Comparison of ENCODE assay signal across 1 cellular context in genomic region chr2:75710577-75711253, GRCh38.
A peak's percentile ranks its signal among the peaks of the same experiment; 100 is the strongest.
TF ChIP-seq lines count a peak whose summit lies in the region.

Gene GCFC2, minus strand, starts transcription at chr2:75710915. Its CDS starts 60 bp downstream, at chr2:75710855.

TF ChIP-seq in K562, 482 proteins besides CTCF, POLR2A, EP300 and RAD21 (continued from another document and continues in another):
- TF ChIP-seq, protein P1, sequence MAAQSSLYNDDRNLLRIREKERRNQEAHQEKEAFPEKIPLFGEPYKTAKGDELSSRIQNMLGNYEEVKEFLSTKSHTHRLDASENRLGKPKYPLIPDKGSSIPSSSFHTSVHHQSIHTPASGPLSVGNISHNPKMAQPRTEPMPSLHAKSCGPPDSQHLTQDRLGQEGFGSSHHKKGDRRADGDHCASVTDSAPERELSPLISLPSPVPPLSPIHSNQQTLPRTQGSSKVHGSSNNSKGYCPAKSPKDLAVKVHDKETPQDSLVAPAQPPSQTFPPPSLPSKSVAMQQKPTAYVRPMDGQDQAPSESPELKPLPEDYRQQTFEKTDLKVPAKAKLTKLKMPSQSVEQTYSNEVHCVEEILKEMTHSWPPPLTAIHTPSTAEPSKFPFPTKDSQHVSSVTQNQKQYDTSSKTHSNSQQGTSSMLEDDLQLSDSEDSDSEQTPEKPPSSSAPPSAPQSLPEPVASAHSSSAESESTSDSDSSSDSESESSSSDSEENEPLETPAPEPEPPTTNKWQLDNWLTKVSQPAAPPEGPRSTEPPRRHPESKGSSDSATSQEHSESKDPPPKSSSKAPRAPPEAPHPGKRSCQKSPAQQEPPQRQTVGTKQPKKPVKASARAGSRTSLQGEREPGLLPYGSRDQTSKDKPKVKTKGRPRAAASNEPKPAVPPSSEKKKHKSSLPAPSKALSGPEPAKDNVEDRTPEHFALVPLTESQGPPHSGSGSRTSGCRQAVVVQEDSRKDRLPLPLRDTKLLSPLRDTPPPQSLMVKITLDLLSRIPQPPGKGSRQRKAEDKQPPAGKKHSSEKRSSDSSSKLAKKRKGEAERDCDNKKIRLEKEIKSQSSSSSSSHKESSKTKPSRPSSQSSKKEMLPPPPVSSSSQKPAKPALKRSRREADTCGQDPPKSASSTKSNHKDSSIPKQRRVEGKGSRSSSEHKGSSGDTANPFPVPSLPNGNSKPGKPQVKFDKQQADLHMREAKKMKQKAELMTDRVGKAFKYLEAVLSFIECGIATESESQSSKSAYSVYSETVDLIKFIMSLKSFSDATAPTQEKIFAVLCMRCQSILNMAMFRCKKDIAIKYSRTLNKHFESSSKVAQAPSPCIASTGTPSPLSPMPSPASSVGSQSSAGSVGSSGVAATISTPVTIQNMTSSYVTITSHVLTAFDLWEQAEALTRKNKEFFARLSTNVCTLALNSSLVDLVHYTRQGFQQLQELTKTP (IDR thresholded peaks at IDR 0.05; ENCODE audit: low read depth in 1 of 2, partially characterized antibody in 2 of 2), result no peak
- TF ChIP-seq USF2 (CRISPR knock-in tag; IDR thresholded peaks at IDR 0.05), result 0 out of 2 replicates have a peak, but pooled peaks have one; percentile 11
- TF ChIP-seq, protein P2, sequence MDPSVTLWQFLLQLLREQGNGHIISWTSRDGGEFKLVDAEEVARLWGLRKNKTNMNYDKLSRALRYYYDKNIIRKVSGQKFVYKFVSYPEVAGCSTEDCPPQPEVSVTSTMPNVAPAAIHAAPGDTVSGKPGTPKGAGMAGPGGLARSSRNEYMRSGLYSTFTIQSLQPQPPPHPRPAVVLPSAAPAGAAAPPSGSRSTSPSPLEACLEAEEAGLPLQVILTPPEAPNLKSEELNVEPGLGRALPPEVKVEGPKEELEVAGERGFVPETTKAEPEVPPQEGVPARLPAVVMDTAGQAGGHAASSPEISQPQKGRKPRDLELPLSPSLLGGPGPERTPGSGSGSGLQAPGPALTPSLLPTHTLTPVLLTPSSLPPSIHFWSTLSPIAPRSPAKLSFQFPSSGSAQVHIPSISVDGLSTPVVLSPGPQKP (CRISPR knock-in tag; IDR thresholded peaks at IDR 0.05), result peak; percentile 56; the same call in 1 of the 2 replicates
- TF ChIP-seq ZNF592 (IDR thresholded peaks at IDR 0.05), result peak; percentile 77; the same call in 1 of the 2 replicates
- peak; percentile 69 for TF ChIP-seq BHLHE40 (IDR thresholded peaks at IDR 0.05; ENCODE audit: low read length)
- peak; percentile 89 for TF ChIP-seq MTA3 (IDR thresholded peaks at IDR 0.05; ENCODE audit: borderline replicate concordance)
- TF ChIP-seq, protein P3, sequence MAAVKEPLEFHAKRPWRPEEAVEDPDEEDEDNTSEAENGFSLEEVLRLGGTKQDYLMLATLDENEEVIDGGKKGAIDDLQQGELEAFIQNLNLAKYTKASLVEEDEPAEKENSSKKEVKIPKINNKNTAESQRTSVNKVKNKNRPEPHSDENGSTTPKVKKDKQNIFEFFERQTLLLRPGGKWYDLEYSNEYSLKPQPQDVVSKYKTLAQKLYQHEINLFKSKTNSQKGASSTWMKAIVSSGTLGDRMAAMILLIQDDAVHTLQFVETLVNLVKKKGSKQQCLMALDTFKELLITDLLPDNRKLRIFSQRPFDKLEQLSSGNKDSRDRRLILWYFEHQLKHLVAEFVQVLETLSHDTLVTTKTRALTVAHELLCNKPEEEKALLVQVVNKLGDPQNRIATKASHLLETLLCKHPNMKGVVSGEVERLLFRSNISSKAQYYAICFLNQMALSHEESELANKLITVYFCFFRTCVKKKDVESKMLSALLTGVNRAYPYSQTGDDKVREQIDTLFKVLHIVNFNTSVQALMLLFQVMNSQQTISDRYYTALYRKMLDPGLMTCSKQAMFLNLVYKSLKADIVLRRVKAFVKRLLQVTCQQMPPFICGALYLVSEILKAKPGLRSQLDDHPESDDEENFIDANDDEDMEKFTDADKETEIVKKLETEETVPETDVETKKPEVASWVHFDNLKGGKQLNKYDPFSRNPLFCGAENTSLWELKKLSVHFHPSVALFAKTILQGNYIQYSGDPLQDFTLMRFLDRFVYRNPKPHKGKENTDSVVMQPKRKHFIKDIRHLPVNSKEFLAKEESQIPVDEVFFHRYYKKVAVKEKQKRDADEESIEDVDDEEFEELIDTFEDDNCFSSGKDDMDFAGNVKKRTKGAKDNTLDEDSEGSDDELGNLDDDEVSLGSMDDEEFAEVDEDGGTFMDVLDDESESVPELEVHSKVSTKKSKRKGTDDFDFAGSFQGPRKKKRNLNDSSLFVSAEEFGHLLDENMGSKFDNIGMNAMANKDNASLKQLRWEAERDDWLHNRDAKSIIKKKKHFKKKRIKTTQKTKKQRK (IDR thresholded peaks at IDR 0.05; ENCODE audit: borderline replicate concordance, low read depth, low read length), result no peak
- TF ChIP-seq CBX3 (IDR thresholded peaks at IDR 0.05; ENCODE audit: borderline replicate concordance in 1 of 2, low read length in 2 of 2), result peak in 1 of 2 experiments; percentile 77; a peak in 2 of 3 replicates
- TF ChIP-seq, protein P4, sequence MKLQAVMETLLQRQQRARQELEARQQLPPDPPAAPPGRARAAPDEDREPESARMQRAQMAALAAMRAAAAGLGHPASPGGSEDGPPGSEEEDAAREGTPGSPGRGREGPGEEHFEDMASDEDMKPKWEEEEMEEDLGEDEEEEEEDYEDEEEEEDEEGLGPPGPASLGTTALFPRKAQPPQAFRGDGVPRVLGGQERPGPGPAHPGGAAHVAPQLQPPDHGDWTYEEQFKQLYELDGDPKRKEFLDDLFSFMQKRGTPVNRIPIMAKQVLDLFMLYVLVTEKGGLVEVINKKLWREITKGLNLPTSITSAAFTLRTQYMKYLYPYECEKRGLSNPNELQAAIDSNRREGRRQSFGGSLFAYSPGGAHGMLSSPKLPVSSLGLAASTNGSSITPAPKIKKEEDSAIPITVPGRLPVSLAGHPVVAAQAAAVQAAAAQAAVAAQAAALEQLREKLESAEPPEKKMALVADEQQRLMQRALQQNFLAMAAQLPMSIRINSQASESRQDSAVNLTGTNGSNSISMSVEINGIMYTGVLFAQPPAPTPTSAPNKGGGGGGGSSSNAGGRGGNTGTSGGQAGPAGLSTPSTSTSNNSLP (IDR thresholded peaks at IDR 0.05; ENCODE audit: borderline replicate concordance, low read depth, low read length), result no peak
- peak; percentile 76; the same call in 1 of the 2 replicates for TF ChIP-seq GTF2E2 (tag; IDR thresholded peaks at IDR 0.05)
- TF ChIP-seq, protein P5, sequence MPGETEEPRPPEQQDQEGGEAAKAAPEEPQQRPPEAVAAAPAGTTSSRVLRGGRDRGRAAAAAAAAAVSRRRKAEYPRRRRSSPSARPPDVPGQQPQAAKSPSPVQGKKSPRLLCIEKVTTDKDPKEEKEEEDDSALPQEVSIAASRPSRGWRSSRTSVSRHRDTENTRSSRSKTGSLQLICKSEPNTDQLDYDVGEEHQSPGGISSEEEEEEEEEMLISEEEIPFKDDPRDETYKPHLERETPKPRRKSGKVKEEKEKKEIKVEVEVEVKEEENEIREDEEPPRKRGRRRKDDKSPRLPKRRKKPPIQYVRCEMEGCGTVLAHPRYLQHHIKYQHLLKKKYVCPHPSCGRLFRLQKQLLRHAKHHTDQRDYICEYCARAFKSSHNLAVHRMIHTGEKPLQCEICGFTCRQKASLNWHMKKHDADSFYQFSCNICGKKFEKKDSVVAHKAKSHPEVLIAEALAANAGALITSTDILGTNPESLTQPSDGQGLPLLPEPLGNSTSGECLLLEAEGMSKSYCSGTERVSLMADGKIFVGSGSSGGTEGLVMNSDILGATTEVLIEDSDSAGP (CRISPR knock-in tag; IDR thresholded peaks at IDR 0.05), result 0 out of 2 replicates have a peak, but pooled peaks have one; percentile 61
- TF ChIP-seq BRF1 (IDR thresholded peaks at IDR 0.05; ENCODE audit: borderline replicate concordance, extremely low read depth, insufficient read length), result no peak
- TF ChIP-seq ZKSCAN1 (IDR thresholded peaks at IDR 0.05; ENCODE audit: low read depth, low read length), result peak; percentile 72; the same call in 1 of the 2 replicates
- TF ChIP-seq FOXP4 (CRISPR knock-in tag; IDR thresholded peaks at IDR 0.05; ENCODE audit: borderline replicate concordance), result peak; percentile 98
- peak; percentile 23; the same call in 1 of the 2 replicates for TF ChIP-seq CBX5 (IDR thresholded peaks at IDR 0.05; ENCODE audit: borderline replicate concordance, low read depth)
- peak; percentile 91 for TF ChIP-seq FUS (optimal IDR thresholded peaks at IDR 0.05; ENCODE audit: low read depth, low read length)
- TF ChIP-seq, protein P6, sequence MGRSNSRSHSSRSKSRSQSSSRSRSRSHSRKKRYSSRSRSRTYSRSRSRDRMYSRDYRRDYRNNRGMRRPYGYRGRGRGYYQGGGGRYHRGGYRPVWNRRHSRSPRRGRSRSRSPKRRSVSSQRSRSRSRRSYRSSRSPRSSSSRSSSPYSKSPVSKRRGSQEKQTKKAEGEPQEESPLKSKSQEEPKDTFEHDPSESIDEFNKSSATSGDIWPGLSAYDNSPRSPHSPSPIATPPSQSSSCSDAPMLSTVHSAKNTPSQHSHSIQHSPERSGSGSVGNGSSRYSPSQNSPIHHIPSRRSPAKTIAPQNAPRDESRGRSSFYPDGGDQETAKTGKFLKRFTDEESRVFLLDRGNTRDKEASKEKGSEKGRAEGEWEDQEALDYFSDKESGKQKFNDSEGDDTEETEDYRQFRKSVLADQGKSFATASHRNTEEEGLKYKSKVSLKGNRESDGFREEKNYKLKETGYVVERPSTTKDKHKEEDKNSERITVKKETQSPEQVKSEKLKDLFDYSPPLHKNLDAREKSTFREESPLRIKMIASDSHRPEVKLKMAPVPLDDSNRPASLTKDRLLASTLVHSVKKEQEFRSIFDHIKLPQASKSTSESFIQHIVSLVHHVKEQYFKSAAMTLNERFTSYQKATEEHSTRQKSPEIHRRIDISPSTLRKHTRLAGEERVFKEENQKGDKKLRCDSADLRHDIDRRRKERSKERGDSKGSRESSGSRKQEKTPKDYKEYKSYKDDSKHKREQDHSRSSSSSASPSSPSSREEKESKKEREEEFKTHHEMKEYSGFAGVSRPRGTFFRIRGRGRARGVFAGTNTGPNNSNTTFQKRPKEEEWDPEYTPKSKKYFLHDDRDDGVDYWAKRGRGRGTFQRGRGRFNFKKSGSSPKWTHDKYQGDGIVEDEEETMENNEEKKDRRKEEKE (IDR thresholded peaks at IDR 0.05; ENCODE audit: borderline replicate concordance in 1 of 2, control insufficient read depth in 1 of 2, low read depth in 2 of 2, low read length in 1 of 2), result peak in 1 of 2 experiments; percentile 76; a peak in 1 of 4 replicates
- no peak for TF ChIP-seq SMAD2 (IDR thresholded peaks at IDR 0.05; ENCODE audit: low read depth, low read length)
- TF ChIP-seq SRF (CRISPR knock-in tag; IDR thresholded peaks at IDR 0.05), result peak in 1 of 2 experiments; percentile 46; a peak in 1 of 4 replicates
- no peak for TF ChIP-seq PPARD (CRISPR knock-in tag; IDR thresholded peaks at IDR 0.05)
- peak; percentile 69; the same call in 1 of the 2 replicates for TF ChIP-seq TGIF2 (CRISPR knock-in tag; IDR thresholded peaks at IDR 0.05)
- peak; percentile 81 for TF ChIP-seq CTBP1 (IDR thresholded peaks at IDR 0.05; ENCODE audit: borderline replicate concordance)
- TF ChIP-seq PTTG1 (tag; IDR thresholded peaks at IDR 0.05; ENCODE audit: low read depth), result no peak
- TF ChIP-seq TCF7 (IDR thresholded peaks at IDR 0.05; ENCODE audit: borderline replicate concordance), result no peak
- TF ChIP-seq JUN (IDR thresholded peaks at IDR 0.05; ENCODE audit: borderline replicate concordance, low read depth, low read length), result peak; percentile 48; the same call in 1 of the 2 replicates
- TF ChIP-seq JUN (CRISPR knock-in tag; IDR thresholded peaks at IDR 0.05; ENCODE audit: borderline replicate concordance), result peak; percentile 96
- peak; percentile 10; the same call in 1 of the 2 replicates for TF ChIP-seq TAF7 (tag; IDR thresholded peaks at IDR 0.05)
- peak; percentile 92 for TF ChIP-seq RB1 (IDR thresholded peaks at IDR 0.05; ENCODE audit: low read depth)
